Comparison of ENCODE assay signal across 1 cellular context in the genomic region with DNA sequence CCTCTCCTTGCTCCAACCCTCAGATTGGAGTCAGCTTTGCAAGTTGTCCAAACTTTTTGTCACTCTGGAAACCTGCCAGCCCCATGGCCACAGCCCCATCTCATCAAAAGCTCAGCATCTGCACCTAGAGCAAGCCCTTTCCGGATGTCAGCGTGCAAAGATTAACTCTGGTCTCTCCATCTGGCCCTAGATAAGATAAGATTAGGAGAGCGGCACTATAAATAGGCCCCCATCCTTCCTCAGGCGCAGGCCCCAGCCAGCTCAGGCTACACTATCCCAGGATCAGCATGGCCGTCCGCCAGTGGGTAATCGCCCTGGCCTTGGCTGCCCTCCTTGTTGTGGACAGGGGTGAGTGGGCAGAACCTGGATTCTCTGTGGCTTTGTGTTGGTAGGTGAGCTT.
TF ChIP-seq lines count a peak whose summit lies in the region.

A gene with protein sequence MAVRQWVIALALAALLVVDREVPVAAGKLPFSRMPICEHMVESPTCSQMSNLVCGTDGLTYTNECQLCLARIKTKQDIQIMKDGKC (plus strand): TSS at position 246 of the 400 bp plus-strand sequence. CDS start 42 bp downstream, at position 288.

TF ChIP-seq in K562, 482 proteins besides CTCF, POLR2A, EP300 and RAD21 (continued from another document and continues in another):
- TF ChIP-seq SREBF1 (IDR thresholded peaks at IDR 0.05; ENCODE audit: borderline replicate concordance, low read depth, low read length) (no peak), PPARD (CRISPR knock-in tag; IDR thresholded peaks at IDR 0.05) (no peak), MCM2 (IDR thresholded peaks at IDR 0.05; ENCODE audit: low read depth) (no peak), HDAC2 (IDR thresholded peaks at IDR 0.05) (peak; percentile 88), RCOR1 (IDR thresholded peaks at IDR 0.05; ENCODE audit: borderline replicate concordance in 1 of 2, low read depth in 2 of 2, low read length in 2 of 2) (peak in 1 of 2 experiments; percentile 97; a peak in 2 of 4 replicates), ZNF347 (CRISPR knock-in tag; IDR thresholded peaks at IDR 0.05; ENCODE audit: low read depth) (no peak), ZNF589 (CRISPR knock-in tag; IDR thresholded peaks at IDR 0.05; ENCODE audit: low read depth) (peak; percentile 95), MTA3 (IDR thresholded peaks at IDR 0.05; ENCODE audit: borderline replicate concordance) (peak; percentile 88), ZBTB1 (CRISPR knock-in tag; IDR thresholded peaks at IDR 0.05; ENCODE audit: borderline replicate concordance, low read depth) (no peak), GATA2 (CRISPR knock-in tag; IDR thresholded peaks at IDR 0.05) (peak; percentile 97), SRSF1 (IDR thresholded peaks at IDR 0.05; ENCODE audit: low read depth, low read length) (no peak), ZNF121 (CRISPR knock-in tag; conservative IDR thresholded peaks at IDR 0.05) (no peak), XRCC5 (IDR thresholded peaks at IDR 0.05; ENCODE audit: low read depth, low read length) (no peak), NFIC (IDR thresholded peaks at IDR 0.05) (peak; percentile 97), L3MBTL2 (IDR thresholded peaks at IDR 0.05) (peak; percentile 34; the same call in 1 of the 2 replicates), ZNF212 (CRISPR knock-in tag; IDR thresholded peaks at IDR 0.05) (no peak), TAF15 (IDR thresholded peaks at IDR 0.05; ENCODE audit: low read depth, low read length) (no peak), ZNF644 (tag; IDR thresholded peaks at IDR 0.05; ENCODE audit: low read depth) (peak; percentile 90), WHSC1 (IDR thresholded peaks at IDR 0.05; ENCODE audit: low read length) (no peak), ARID1B (IDR thresholded peaks at IDR 0.05) (peak; percentile 97), POLR2H (tag; IDR thresholded peaks at IDR 0.05; ENCODE audit: low read depth) (no peak), MCM3 (IDR thresholded peaks at IDR 0.05) (no peak), E2F3 (CRISPR knock-in tag; IDR thresholded peaks at IDR 0.05) (no peak), PHTF2 (CRISPR knock-in tag; IDR thresholded peaks at IDR 0.05) (no peak), ZNF75A (CRISPR knock-in tag; IDR thresholded peaks at IDR 0.05) (no peak), ZNF561 (CRISPR knock-in tag; conservative IDR thresholded peaks at IDR 0.05) (no peak), SAP30 (IDR thresholded peaks at IDR 0.05; ENCODE audit: borderline replicate concordance, insufficient read depth, low read depth, low read length, poor library complexity, severe bottlenecking) (no peak), EWSR1 (IDR thresholded peaks at IDR 0.05; ENCODE audit: borderline replicate concordance, low read depth, partially characterized antibody) (no peak), TFAM (CRISPR knock-in tag; conservative IDR thresholded peaks at IDR 0.05) (no peak)
- TF ChIP-seq, protein P1, sequence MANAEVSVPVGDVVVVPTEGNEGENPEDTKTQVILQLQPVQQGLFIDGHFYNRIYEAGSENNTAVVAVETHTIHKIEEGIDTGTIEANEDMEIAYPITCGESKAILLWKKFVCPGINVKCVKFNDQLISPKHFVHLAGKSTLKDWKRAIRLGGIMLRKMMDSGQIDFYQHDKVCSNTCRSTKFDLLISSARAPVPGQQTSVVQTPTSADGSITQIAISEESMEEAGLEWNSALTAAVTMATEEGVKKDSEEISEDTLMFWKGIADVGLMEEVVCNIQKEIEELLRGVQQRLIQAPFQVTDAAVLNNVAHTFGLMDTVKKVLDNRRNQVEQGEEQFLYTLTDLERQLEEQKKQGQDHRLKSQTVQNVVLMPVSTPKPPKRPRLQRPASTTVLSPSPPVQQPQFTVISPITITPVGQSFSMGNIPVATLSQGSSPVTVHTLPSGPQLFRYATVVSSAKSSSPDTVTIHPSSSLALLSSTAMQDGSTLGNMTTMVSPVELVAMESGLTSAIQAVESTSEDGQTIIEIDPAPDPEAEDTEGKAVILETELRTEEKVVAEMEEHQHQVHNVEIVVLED (CRISPR knock-in tag; IDR thresholded peaks at IDR 0.05), result no peak
- TF ChIP-seq, protein P2, sequence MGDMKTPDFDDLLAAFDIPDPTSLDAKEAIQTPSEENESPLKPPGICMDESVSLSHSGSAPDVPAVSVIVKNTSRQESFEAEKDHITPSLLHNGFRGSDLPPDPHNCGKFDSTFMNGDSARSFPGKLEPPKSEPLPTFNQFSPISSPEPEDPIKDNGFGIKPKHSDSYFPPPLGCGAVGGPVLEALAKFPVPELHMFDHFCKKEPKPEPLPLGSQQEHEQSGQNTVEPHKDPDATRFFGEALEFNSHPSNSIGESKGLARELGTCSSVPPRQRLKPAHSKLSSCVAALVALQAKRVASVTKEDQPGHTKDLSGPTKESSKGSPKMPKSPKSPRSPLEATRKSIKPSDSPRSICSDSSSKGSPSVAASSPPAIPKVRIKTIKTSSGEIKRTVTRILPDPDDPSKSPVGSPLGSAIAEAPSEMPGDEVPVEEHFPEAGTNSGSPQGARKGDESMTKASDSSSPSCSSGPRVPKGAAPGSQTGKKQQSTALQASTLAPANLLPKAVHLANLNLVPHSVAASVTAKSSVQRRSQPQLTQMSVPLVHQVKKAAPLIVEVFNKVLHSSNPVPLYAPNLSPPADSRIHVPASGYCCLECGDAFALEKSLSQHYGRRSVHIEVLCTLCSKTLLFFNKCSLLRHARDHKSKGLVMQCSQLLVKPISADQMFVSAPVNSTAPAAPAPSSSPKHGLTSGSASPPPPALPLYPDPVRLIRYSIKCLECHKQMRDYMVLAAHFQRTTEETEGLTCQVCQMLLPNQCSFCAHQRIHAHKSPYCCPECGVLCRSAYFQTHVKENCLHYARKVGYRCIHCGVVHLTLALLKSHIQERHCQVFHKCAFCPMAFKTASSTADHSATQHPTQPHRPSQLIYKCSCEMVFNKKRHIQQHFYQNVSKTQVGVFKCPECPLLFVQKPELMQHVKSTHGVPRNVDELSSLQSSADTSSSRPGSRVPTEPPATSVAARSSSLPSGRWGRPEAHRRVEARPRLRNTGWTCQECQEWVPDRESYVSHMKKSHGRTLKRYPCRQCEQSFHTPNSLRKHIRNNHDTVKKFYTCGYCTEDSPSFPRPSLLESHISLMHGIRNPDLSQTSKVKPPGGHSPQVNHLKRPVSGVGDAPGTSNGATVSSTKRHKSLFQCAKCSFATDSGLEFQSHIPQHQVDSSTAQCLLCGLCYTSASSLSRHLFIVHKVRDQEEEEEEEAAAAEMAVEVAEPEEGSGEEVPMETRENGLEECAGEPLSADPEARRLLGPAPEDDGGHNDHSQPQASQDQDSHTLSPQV (IDR thresholded peaks at IDR 0.05), result no peak
- TF ChIP-seq, protein P3, sequence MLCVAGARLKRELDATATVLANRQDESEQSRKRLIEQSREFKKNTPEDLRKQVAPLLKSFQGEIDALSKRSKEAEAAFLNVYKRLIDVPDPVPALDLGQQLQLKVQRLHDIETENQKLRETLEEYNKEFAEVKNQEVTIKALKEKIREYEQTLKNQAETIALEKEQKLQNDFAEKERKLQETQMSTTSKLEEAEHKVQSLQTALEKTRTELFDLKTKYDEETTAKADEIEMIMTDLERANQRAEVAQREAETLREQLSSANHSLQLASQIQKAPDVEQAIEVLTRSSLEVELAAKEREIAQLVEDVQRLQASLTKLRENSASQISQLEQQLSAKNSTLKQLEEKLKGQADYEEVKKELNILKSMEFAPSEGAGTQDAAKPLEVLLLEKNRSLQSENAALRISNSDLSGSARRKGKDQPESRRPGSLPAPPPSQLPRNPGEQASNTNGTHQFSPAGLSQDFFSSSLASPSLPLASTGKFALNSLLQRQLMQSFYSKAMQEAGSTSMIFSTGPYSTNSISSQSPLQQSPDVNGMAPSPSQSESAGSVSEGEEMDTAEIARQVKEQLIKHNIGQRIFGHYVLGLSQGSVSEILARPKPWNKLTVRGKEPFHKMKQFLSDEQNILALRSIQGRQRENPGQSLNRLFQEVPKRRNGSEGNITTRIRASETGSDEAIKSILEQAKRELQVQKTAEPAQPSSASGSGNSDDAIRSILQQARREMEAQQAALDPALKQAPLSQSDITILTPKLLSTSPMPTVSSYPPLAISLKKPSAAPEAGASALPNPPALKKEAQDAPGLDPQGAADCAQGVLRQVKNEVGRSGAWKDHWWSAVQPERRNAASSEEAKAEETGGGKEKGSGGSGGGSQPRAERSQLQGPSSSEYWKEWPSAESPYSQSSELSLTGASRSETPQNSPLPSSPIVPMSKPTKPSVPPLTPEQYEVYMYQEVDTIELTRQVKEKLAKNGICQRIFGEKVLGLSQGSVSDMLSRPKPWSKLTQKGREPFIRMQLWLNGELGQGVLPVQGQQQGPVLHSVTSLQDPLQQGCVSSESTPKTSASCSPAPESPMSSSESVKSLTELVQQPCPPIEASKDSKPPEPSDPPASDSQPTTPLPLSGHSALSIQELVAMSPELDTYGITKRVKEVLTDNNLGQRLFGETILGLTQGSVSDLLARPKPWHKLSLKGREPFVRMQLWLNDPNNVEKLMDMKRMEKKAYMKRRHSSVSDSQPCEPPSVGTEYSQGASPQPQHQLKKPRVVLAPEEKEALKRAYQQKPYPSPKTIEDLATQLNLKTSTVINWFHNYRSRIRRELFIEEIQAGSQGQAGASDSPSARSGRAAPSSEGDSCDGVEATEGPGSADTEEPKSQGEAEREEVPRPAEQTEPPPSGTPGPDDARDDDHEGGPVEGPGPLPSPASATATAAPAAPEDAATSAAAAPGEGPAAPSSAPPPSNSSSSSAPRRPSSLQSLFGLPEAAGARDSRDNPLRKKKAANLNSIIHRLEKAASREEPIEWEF (CRISPR knock-in tag; IDR thresholded peaks at IDR 0.05), result no peak
- TF ChIP-seq, protein P4, sequence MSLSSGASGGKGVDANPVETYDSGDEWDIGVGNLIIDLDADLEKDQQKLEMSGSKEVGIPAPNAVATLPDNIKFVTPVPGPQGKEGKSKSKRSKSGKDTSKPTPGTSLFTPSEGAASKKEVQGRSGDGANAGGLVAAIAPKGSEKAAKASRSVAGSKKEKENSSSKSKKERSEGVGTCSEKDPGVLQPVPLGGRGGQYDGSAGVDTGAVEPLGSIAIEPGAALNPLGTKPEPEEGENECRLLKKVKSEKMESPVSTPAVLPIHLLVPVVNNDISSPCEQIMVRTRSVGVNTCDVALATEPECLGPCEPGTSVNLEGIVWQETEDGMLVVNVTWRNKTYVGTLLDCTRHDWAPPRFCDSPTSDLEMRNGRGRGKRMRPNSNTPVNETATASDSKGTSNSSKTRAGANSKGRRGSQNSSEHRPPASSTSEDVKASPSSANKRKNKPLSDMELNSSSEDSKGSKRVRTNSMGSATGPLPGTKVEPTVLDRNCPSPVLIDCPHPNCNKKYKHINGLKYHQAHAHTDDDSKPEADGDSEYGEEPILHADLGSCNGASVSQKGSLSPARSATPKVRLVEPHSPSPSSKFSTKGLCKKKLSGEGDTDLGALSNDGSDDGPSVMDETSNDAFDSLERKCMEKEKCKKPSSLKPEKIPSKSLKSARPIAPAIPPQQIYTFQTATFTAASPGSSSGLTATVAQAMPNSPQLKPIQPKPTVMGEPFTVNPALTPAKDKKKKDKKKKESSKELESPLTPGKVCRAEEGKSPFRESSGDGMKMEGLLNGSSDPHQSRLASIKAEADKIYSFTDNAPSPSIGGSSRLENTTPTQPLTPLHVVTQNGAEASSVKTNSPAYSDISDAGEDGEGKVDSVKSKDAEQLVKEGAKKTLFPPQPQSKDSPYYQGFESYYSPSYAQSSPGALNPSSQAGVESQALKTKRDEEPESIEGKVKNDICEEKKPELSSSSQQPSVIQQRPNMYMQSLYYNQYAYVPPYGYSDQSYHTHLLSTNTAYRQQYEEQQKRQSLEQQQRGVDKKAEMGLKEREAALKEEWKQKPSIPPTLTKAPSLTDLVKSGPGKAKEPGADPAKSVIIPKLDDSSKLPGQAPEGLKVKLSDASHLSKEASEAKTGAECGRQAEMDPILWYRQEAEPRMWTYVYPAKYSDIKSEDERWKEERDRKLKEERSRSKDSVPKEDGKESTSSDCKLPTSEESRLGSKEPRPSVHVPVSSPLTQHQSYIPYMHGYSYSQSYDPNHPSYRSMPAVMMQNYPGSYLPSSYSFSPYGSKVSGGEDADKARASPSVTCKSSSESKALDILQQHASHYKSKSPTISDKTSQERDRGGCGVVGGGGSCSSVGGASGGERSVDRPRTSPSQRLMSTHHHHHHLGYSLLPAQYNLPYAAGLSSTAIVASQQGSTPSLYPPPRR (CRISPR knock-in tag; IDR thresholded peaks at IDR 0.05; ENCODE audit: borderline replicate concordance), result no peak
- TF ChIP-seq, protein P5, sequence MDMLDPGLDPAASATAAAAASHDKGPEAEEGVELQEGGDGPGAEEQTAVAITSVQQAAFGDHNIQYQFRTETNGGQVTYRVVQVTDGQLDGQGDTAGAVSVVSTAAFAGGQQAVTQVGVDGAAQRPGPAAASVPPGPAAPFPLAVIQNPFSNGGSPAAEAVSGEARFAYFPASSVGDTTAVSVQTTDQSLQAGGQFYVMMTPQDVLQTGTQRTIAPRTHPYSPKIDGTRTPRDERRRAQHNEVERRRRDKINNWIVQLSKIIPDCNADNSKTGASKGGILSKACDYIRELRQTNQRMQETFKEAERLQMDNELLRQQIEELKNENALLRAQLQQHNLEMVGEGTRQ (CRISPR knock-in tag; IDR thresholded peaks at IDR 0.05), result no peak
- TF ChIP-seq, protein P6, sequence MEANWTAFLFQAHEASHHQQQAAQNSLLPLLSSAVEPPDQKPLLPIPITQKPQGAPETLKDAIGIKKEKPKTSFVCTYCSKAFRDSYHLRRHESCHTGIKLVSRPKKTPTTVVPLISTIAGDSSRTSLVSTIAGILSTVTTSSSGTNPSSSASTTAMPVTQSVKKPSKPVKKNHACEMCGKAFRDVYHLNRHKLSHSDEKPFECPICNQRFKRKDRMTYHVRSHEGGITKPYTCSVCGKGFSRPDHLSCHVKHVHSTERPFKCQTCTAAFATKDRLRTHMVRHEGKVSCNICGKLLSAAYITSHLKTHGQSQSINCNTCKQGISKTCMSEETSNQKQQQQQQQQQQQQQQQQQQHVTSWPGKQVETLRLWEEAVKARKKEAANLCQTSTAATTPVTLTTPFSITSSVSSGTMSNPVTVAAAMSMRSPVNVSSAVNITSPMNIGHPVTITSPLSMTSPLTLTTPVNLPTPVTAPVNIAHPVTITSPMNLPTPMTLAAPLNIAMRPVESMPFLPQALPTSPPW (CRISPR knock-in tag; IDR thresholded peaks at IDR 0.05), result peak; percentile 66; the same call in 1 of the 2 replicates
- TF ChIP-seq, protein P7, sequence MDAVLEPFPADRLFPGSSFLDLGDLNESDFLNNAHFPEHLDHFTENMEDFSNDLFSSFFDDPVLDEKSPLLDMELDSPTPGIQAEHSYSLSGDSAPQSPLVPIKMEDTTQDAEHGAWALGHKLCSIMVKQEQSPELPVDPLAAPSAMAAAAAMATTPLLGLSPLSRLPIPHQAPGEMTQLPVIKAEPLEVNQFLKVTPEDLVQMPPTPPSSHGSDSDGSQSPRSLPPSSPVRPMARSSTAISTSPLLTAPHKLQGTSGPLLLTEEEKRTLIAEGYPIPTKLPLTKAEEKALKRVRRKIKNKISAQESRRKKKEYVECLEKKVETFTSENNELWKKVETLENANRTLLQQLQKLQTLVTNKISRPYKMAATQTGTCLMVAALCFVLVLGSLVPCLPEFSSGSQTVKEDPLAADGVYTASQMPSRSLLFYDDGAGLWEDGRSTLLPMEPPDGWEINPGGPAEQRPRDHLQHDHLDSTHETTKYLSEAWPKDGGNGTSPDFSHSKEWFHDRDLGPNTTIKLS (IDR thresholded peaks at IDR 0.05; ENCODE audit: borderline replicate concordance, low read depth), result no peak
- TF ChIP-seq, protein P8, sequence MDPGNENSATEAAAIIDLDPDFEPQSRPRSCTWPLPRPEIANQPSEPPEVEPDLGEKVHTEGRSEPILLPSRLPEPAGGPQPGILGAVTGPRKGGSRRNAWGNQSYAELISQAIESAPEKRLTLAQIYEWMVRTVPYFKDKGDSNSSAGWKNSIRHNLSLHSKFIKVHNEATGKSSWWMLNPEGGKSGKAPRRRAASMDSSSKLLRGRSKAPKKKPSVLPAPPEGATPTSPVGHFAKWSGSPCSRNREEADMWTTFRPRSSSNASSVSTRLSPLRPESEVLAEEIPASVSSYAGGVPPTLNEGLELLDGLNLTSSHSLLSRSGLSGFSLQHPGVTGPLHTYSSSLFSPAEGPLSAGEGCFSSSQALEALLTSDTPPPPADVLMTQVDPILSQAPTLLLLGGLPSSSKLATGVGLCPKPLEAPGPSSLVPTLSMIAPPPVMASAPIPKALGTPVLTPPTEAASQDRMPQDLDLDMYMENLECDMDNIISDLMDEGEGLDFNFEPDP (CRISPR knock-in tag; IDR thresholded peaks at IDR 0.05), result no peak
